In genomic region chr6:128164254-128164653, GRCh38 we compare ENCODE assay signal across 27 cellular contexts.
"Had no signal": no experiment of that assay in that cellular context is flagged by ENCODE, and none has a peak within 500 bp of the region (broad histone marks: within the 10 kb centered on the region; RNA-seq: fewer than 3 reads in every experiment).

No MANE protein-coding gene starts in this region.

- ATAC-seq: stimulated activated effector memory CD8-positive, alpha-beta T cell treated with anti-CD3 and anti-CD28 coated beads, Interleukin-12 subunit alpha, Interleukin-12 subunit beta, amount 100 ng/mL, for 72 hours; stimulated activated memory B cell treated with anti-CD40 and anti-IgM and Interleukin-4, amounts not matched to agents 10 μg/mL and 1 μg/mL and 100 μg/mL, for 72 hours; stimulated activated naive B cell treated with anti-CD40 and anti-IgM and Interleukin-4, amounts not matched to agents 10 μg/mL and 1 μg/mL and 100 μg/mL, for 72 hours; stimulated activated naive CD8-positive, alpha-beta T cell treated with anti-CD3 and anti-CD28 coated beads, Interleukin-15, amount 100 ng/mL, for 72 hours; stimulated activated naive CD8-positive, alpha-beta T cell treated with anti-CD3 and anti-CD28 coated beads, Interleukin-15, Interleukin-2, amounts not matched to agents 100 U/mL and 50 U/mL, for 24 hours; upper lobe of right lung had no signal

- DNase-seq: stimulated activated CD4-positive, alpha-beta T cell treated with anti-CD3 and anti-CD28 coated beads, Interleukin-2, amount 100 ng/mL, for 48 hours; stimulated activated CD4-positive, alpha-beta T cell treated with anti-CD3 and anti-CD28 coated beads, Interleukin-4, amount 100 ng/mL, for 1 hour; stimulated activated CD4-positive, alpha-beta T cell treated with anti-CD3 and anti-CD28 coated beads, Interleukin-4, amount 100 ng/mL, for 24 hours; stimulated activated CD4-positive, alpha-beta T cell treated with anti-CD3 and anti-CD28 coated beads, Interleukin-4, amount 100 ng/mL, for 4 hours; stimulated activated CD8-positive, alpha-beta memory T cell treated with anti-CD3 and anti-CD28 coated beads, Interleukin-4, amount 100 ng/mL, for 48 hours; stimulated activated naive B cell treated with anti-CD40 and anti-IgM and Interleukin-4, amounts not matched to agents 10 μg/mL and 1 μg/mL and 100 μg/mL, for 72 hours; stimulated activated naive CD4-positive, alpha-beta T cell; stimulated activated naive CD4-positive, alpha-beta T cell treated with Interleukin-2 at 50 U/mL for 16 hours; stimulated activated naive CD8-positive, alpha-beta T cell treated with anti-CD3 and anti-CD28 coated beads, Interleukin-15, amount 100 ng/mL, for 72 hours; stimulated activated naive CD8-positive, alpha-beta T cell treated with anti-CD3 and anti-CD28 coated beads, Interleukin-15, Interleukin-2, amounts not matched to agents 100 U/mL and 50 U/mL, for 24 hours; stomach; substantia nigra; testis; thyroid gland; tibial artery; transverse colon; trophoblast cell; upper lobe of left lung; upper lobe of right lung; uterus had no signal

- H3K4me3 ChIP-seq: stomach, suprapubic skin, testis, thoracic aorta, thyroid gland, tibial artery, tibial nerve, transverse colon, upper lobe of left lung, upper lobe of right lung, uterus, vagina had no signal

- H3K4me1 ChIP-seq: suprapubic skin, testis, thyroid gland, tibial nerve, transverse colon, upper lobe of left lung, upper lobe of right lung, uterus, vagina had no signal

- H3K27ac ChIP-seq: stomach, suprapubic skin, testis, thoracic aorta, thyroid gland, tibial artery, tibial nerve, transverse colon, upper lobe of left lung, upper lobe of right lung, uterus, vagina had no signal

- H3K9me3 ChIP-seq: stomach, suprapubic skin, testis, thoracic aorta, thyroid gland, tibial artery, tibial nerve, transverse colon, upper lobe of left lung, upper lobe of right lung, uterus, vagina had no signal

- H3K36me3 ChIP-seq: stomach, suprapubic skin, thoracic aorta, thyroid gland, tibial artery, tibial nerve, transverse colon, upper lobe of left lung, upper lobe of right lung, uterus, vagina had no signal

- FAIRE-seq: urothelium cell line had no signal

- H3K27me3 ChIP-seq: stomach, suprapubic skin, testis, thyroid gland, tibial artery, tibial nerve, transverse colon, upper lobe of left lung, upper lobe of right lung, uterus, vagina had no signal
